25 cellular contexts compared by ENCODE assay signal in genomic region chr11:3926458-3927095, GRCh38.
DNase-seq lines count a peak whose midpoint lies in the region; ATAC-seq and TF ChIP-seq lines count a peak whose summit lies in the region.
"Had no signal": no experiment of that assay in that cellular context is flagged by ENCODE, and none has a peak within 500 bp of the region (broad histone marks: within the 10 kb centered on the region; RNA-seq: fewer than 3 reads in every experiment).

No MANE protein-coding gene starts in this region.

- TF ChIP-seq RAD21 in SK-N-SH (IDR thresholded peaks at IDR 0.05; ENCODE audit: low read length) = no peak

- H3F3A ChIP-seq in SK-N-SH (replicated peaks; ENCODE audit: insufficient read depth) = peaks cover 6% of the 10 kb centered on the region

- H3K9ac ChIP-seq in SK-N-SH = no peak overlapping the region

- no peak for TF ChIP-seq CTCF in SK-N-SH (IDR thresholded peaks at IDR 0.05)
- TF ChIP-seq CTCF in psoas muscle (IDR thresholded peaks at IDR 0.05) = no peak
- TF ChIP-seq CTCF in type B pancreatic cell (conservative IDR thresholded peaks at IDR 0.05) = no peak

- no peaks in the 10 kb centered on the region; the same call in 1 of the 2 replicates for H3K79me2 ChIP-seq in SK-N-SH (ENCODE audit: insufficient read depth)

- intact Hi-C loops in psoas muscle (cut with DNase I) = no loop called here

- H3K4me1 Mint-ChIP-seq in type B pancreatic cell (ENCODE audit: unreplicated experiment) = peaks cover 14% of the 10 kb centered on the region

- DNase-seq in SK-N-SH = no peak
- DNase-seq in NCI-H226 = peak; percentile 20
- no peak for DNase-seq in psoas muscle
- DNase-seq in type B pancreatic cell (ENCODE audit: extremely low spot score, unreplicated experiment) = no peak
- DNase-seq in COR-L47 (lab: John Stamatoyannopoulos, UW) = no peak
- DNase-seq: 8988T; activated CD8-positive, alpha-beta T cell treated with anti-CD3 and anti-CD28 coated beads, Interleukin-2, amount 10 ng/mL, durations not matched to agents 7 days and 5 days; activated naive CD4-positive, alpha-beta T cell treated with anti-CD3 and anti-CD28 coated beads, Interleukin-2, amount 50 U/mL, for 16 hours; activated T-cell treated with anti-CD3 and anti-CD28 coated beads, Interleukin-2, amount 50 U/mL, for 1 hour; dorsolateral prefrontal cortex; foreskin melanocyte; GOT3; hypothalamus; NCI-H1417; NCI-H510A treated with DMSO at 0.1 percent for 48 hours; nucleus accumbens; retina; stimulated activated CD4-positive, alpha-beta T cell treated with anti-CD3 and anti-CD28 coated beads, Interleukin-4, amount 100 ng/mL, for 4 hours; stimulated activated naive CD8-positive, alpha-beta T cell treated with anti-CD3 and anti-CD28 coated beads, Interleukin-15, Interleukin-2, amounts not matched to agents 100 U/mL and 50 U/mL, for 24 hours; T-helper 2 cell; thyroid gland had no signal

- H3K9me3 ChIP-seq in SK-N-SH = no peaks in the 10 kb centered on the region
- no peaks in the 10 kb centered on the region for H3K9me3 ChIP-seq in psoas muscle
- H3K9me3 ChIP-seq: SJSA1, thyroid gland had no signal

- ATAC-seq in SK-N-SH treated with all-trans-retinoic acid at 6 μM for 48 hours = peak; percentile 47
- peak; percentile 56 for ATAC-seq in esophagus mucosa
- ATAC-seq in psoas muscle = peak in 3 of 4 donors; percentile 34 to 56 (median 44)
- ATAC-seq in HG03280 (IDR thresholded peaks at IDR 0.05; ENCODE audit: unreplicated experiment) = no peak
- ATAC-seq: activated CD8-positive, alpha-beta T cell treated with anti-CD3 and anti-CD28 coated beads, Interleukin-2, amount 10 ng/mL, durations not matched to agents 7 days and 5 days; stimulated activated naive CD8-positive, alpha-beta T cell treated with anti-CD3 and anti-CD28 coated beads, Interleukin-15, Interleukin-2, amounts not matched to agents 100 U/mL and 50 U/mL, for 24 hours had no signal

- no peaks in the 10 kb centered on the region for H3K9me2 ChIP-seq in SK-N-SH

- no peak overlapping the region for H3K4me3 Mint-ChIP-seq in type B pancreatic cell
- H3K4me3 Mint-ChIP-seq: activated CD8-positive, alpha-beta T cell treated with anti-CD3 and anti-CD28 coated beads, Interleukin-2, amount 10 ng/mL, durations not matched to agents 7 days and 5 days had no signal

- no peaks in the 10 kb centered on the region for H4K20me1 ChIP-seq in SK-N-SH (ENCODE audit: insufficient read depth)

- H3K36me3 Mint-ChIP-seq in type B pancreatic cell = no peaks in the 10 kb centered on the region

- POLR2A ChIA-PET in SK-N-SH (lab: Yijun Ruan, JAX) = no interaction called here

- H3K27ac ChIP-seq in SK-N-SH (ENCODE audit: low read depth in 2 of 2, low read length in 1 of 2) (no peak overlapping the region; a peak in 1 of 4 replicates), psoas muscle (peak overlapping the region; percentile 85)
- H3K27ac ChIP-seq: dorsolateral prefrontal cortex, SJSA1 had no signal

- CTCF ChIA-PET in SK-N-SH (lab: Yijun Ruan, JAX) = interaction anchor here (0.6 to 3.3 kb wide), 7 partner anchors 8 to 147 kb away, joined by 3 to 32 read pairs (median 5); partner anchors contain the start of gene STIM1

- peaks cover 0 to 7% of the 10 kb centered on the region in 2 experiments; a peak in 2 of 4 replicates for H3K4me1 ChIP-seq in SK-N-SH (ENCODE audit: control insufficient read depth in 1 of 2, insufficient read depth in 2 of 2, low read depth in 1 of 2, low read length in 1 of 2)
- H3K4me1 ChIP-seq in psoas muscle = peaks cover 54% of the 10 kb centered on the region
- H3K4me1 ChIP-seq: SJSA1 had no signal

- H3K9me3 Mint-ChIP-seq in type B pancreatic cell = peaks cover 2% of the 10 kb centered on the region

- H2AFZ ChIP-seq in SK-N-SH (ENCODE audit: low read depth) = no peak overlapping the region

- no peak overlapping the region for H3K27ac Mint-ChIP-seq in type B pancreatic cell
- H3K27ac Mint-ChIP-seq: activated CD8-positive, alpha-beta T cell treated with anti-CD3 and anti-CD28 coated beads, Interleukin-2, amount 10 ng/mL, durations not matched to agents 7 days and 5 days had no signal

- no peak for TF ChIP-seq EP300 in SK-N-SH (IDR thresholded peaks at IDR 0.05; ENCODE audit: borderline replicate concordance in 1 of 2, low read depth in 1 of 2, low read length in 1 of 2)

- no peak overlapping the region for H3K4me2 ChIP-seq in SK-N-SH

- no peaks in the 10 kb centered on the region for H3K27me3 Mint-ChIP-seq in type B pancreatic cell

- H3K36me3 ChIP-seq in SK-N-SH (replicated peaks in 1 of 2; ENCODE audit: control insufficient read depth in 1 of 2, insufficient read depth in 2 of 2, low read length in 1 of 2) (no peaks in the 10 kb centered on the region), psoas muscle (ENCODE audit: insufficient read depth in 1 of 2, low read depth in 1 of 2) (no peaks in the 10 kb centered on the region)
- H3K36me3 ChIP-seq: thyroid gland had no signal

- H3K4me3 ChIP-seq in SK-N-SH (ENCODE audit: low read depth in 2 of 2, low read length in 1 of 2) (no peak overlapping the region), psoas muscle (no peak overlapping the region)
- H3K4me3 ChIP-seq: dorsolateral prefrontal cortex, SJSA1, thyroid gland had no signal

- H3K27me3 ChIP-seq in SK-N-SH (ENCODE audit: insufficient read depth) (no peaks in the 10 kb centered on the region), psoas muscle (ENCODE audit: insufficient read depth in 3 of 3, low read length in 2 of 3) (no peaks in the 10 kb centered on the region)
- H3K27me3 ChIP-seq: dorsolateral prefrontal cortex, SJSA1, thyroid gland had no signal

TF ChIP-seq in SK-N-SH treated with all-trans-retinoic acid at 6 μM for 48 hours, 23 proteins besides CTCF, POLR2A, EP300 and RAD21:
- no peak for TF ChIP-seq TOX (CRISPR knock-in tag; IDR thresholded peaks at IDR 0.05; ENCODE audit: borderline replicate concordance)
- no peak for TF ChIP-seq ZNF70 (CRISPR knock-in tag; IDR thresholded peaks at IDR 0.05)
- TF ChIP-seq, protein P1, sequence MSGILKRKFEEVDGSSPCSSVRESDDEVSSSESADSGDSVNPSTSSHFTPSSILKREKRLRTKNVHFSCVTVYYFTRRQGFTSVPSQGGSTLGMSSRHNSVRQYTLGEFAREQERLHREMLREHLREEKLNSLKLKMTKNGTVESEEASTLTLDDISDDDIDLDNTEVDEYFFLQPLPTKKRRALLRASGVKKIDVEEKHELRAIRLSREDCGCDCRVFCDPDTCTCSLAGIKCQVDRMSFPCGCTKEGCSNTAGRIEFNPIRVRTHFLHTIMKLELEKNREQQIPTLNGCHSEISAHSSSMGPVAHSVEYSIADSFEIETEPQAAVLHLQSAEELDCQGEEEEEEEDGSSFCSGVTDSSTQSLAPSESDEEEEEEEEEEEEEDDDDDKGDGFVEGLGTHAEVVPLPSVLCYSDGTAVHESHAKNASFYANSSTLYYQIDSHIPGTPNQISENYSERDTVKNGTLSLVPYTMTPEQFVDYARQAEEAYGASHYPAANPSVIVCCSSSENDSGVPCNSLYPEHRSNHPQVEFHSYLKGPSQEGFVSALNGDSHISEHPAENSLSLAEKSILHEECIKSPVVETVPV (CRISPR knock-in tag; IDR thresholded peaks at IDR 0.05) = no peak
- no peak for TF ChIP-seq ISL1 (CRISPR knock-in tag; IDR thresholded peaks at IDR 0.05)
- no peak for TF ChIP-seq PPARA (CRISPR knock-in tag; IDR thresholded peaks at IDR 0.05; ENCODE audit: borderline replicate concordance)
- no peak for TF ChIP-seq SNAI2 (CRISPR knock-in tag; IDR thresholded peaks at IDR 0.05)
- TF ChIP-seq ZNF8 (CRISPR knock-in tag; IDR thresholded peaks at IDR 0.05) = no peak

TF ChIP-seq in SK-N-SH, 30 proteins besides CTCF, POLR2A, EP300 and RAD21 (continues in another document):
- no peak for TF ChIP-seq RXRA (IDR thresholded peaks at IDR 0.05; ENCODE audit: borderline replicate concordance, low read depth)
- no peak for TF ChIP-seq NRF1 (IDR thresholded peaks at IDR 0.05; ENCODE audit: low read depth, low read length)
- no peak for TF ChIP-seq NFIC (IDR thresholded peaks at IDR 0.05; ENCODE audit: borderline replicate concordance)
- TF ChIP-seq FOXM1 (IDR thresholded peaks at IDR 0.05; ENCODE audit: low read depth) = no peak
- no peak for TF ChIP-seq TAF1 (IDR thresholded peaks at IDR 0.05; ENCODE audit: borderline replicate concordance, low read depth, low read length)
- TF ChIP-seq JUND (IDR thresholded peaks at IDR 0.05) = no peak
- TF ChIP-seq SMC3 (IDR thresholded peaks at IDR 0.05; ENCODE audit: low read depth, low read length) = no peak
- TF ChIP-seq, protein P2, sequence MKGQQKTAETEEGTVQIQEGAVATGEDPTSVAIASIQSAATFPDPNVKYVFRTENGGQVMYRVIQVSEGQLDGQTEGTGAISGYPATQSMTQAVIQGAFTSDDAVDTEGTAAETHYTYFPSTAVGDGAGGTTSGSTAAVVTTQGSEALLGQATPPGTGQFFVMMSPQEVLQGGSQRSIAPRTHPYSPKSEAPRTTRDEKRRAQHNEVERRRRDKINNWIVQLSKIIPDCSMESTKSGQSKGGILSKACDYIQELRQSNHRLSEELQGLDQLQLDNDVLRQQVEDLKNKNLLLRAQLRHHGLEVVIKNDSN (IDR thresholded peaks at IDR 0.05; ENCODE audit: borderline replicate concordance, low read depth) = no peak
- TF ChIP-seq POLR2AphosphoS5 (IDR thresholded peaks at IDR 0.05; ENCODE audit: low read depth, low read length) = no peak
- no peak for TF ChIP-seq GABPA (IDR thresholded peaks at IDR 0.05; ENCODE audit: low read depth)
- TF ChIP-seq YY1 (IDR thresholded peaks at IDR 0.05; ENCODE audit: low read depth) = no peak
